27 cellular contexts compared by ENCODE assay signal in genomic region chr13:101590479-101590878, GRCh38.
"Had no signal": no experiment of that assay in that cellular context is flagged by ENCODE, and none has a peak within 500 bp of the region (broad histone marks: within the 10 kb centered on the region; RNA-seq: fewer than 3 reads in every experiment).

No MANE protein-coding gene starts in this region.

- H3K4me3 Mint-ChIP-seq: immature natural killer cell; naive thymus-derived CD8-positive, alpha-beta T cell; nephron; neural crest cell; stimulated activated naive B cell treated with anti-CD40 and anti-IgM and Interleukin-4, amounts not matched to agents 10 μg/mL and 1 μg/mL and 100 μg/mL, for 72 hours had no signal

- H3K4me3 ChIP-seq: lower lobe of right lung, psoas muscle, skin epidermis, stomach, testis, tibial artery, upper lobe of right lung had no signal

- DNase-seq: hypothalamus; immature natural killer cell; left ventricle myocardium superior; lower lobe of right lung; mammary epithelial cell; mesenchymal stem cell; naive thymus-derived CD8-positive, alpha-beta T cell; nucleus accumbens; psoas muscle; stimulated activated CD4-positive, alpha-beta T cell treated with anti-CD3 and anti-CD28 coated beads, Interleukin-12 subunit alpha, Interleukin-12 subunit beta, amount 100 ng/mL, for 4 hours; stimulated activated CD4-positive, alpha-beta T cell treated with anti-CD3 and anti-CD28 coated beads, Interleukin-15, amount 100 ng/mL, for 24 hours; stimulated activated CD4-positive, alpha-beta T cell treated with anti-CD3 and anti-CD28 coated beads, Interleukin-2, amount 100 ng/mL, for 24 hours; stimulated activated CD4-positive, alpha-beta T cell treated with anti-CD3 and anti-CD28 coated beads, Interleukin-4, amount 100 ng/mL, for 1 hour; stimulated activated naive B cell treated with anti-CD40 and anti-IgM and Interleukin-4, amounts not matched to agents 10 μg/mL and 1 μg/mL and 100 μg/mL, for 72 hours; stimulated activated naive CD8-positive, alpha-beta T cell treated with anti-CD3 and anti-CD28 coated beads, Interleukin-15, Interleukin-2, amounts not matched to agents 100 U/mL and 50 U/mL, for 24 hours; stomach; testis; tibial artery; trophoblast cell; upper lobe of right lung had no signal

- H3K27me3 ChIP-seq: stomach, testis, tibial artery, upper lobe of right lung had no signal

- H3K27ac Mint-ChIP-seq: immature natural killer cell; naive thymus-derived CD8-positive, alpha-beta T cell; nephron; stimulated activated naive B cell treated with anti-CD40 and anti-IgM and Interleukin-4, amounts not matched to agents 10 μg/mL and 1 μg/mL and 100 μg/mL, for 72 hours had no signal

- H3K9me3 ChIP-seq: lower lobe of right lung, psoas muscle, testis, tibial artery, upper lobe of right lung had no signal

- H3K4me1 Mint-ChIP-seq: immature natural killer cell; naive thymus-derived CD8-positive, alpha-beta T cell; nephron; neural crest cell had no signal

- H3K36me3 ChIP-seq: lower lobe of right lung, stomach, tibial artery, upper lobe of right lung had no signal

- H3K36me3 Mint-ChIP-seq: immature natural killer cell; naive thymus-derived CD8-positive, alpha-beta T cell; stimulated activated naive B cell treated with anti-CD40 and anti-IgM and Interleukin-4, amounts not matched to agents 10 μg/mL and 1 μg/mL and 100 μg/mL, for 72 hours had no signal

- H3K4me1 ChIP-seq: lower lobe of right lung, parathyroid adenoma, psoas muscle, stomach, testis, tibial artery, upper lobe of right lung had no signal

- ATAC-seq: left ventricle myocardium superior; lower lobe of right lung; naive thymus-derived CD8-positive, alpha-beta T cell; psoas muscle; sciatic nerve; stimulated activated naive B cell treated with anti-CD40 and anti-IgM and Interleukin-4, amounts not matched to agents 10 μg/mL and 1 μg/mL and 100 μg/mL, for 72 hours; stimulated activated naive CD8-positive, alpha-beta T cell treated with anti-CD3 and anti-CD28 coated beads, Interleukin-15, Interleukin-2, amounts not matched to agents 100 U/mL and 50 U/mL, for 24 hours; upper lobe of right lung had no signal

- H3K27ac ChIP-seq: lower lobe of right lung, parathyroid adenoma, psoas muscle, skin epidermis, stomach, testis, upper lobe of right lung had no signal

- FAIRE-seq: islet of Langerhans, urothelium cell line had no signal
